ENCODE assay signal across 8 cellular contexts in genomic region chr12:6851921-6852650, GRCh38. TPM values are rescaled to one million over a fixed set of nuclear protein-coding genes. Genes with fewer than 3 reads are reported as not detected.
DNase-seq lines count a peak whose midpoint lies in the region; TF ChIP-seq lines count a peak whose summit lies in the region.

USP5 (plus strand) TSS chr12:6852150; CDS start chr12:6852180, 30 bp downstream.

- H3K4ac ChIP-seq in H9 (ENCODE audit: low read depth, low read length), result no peak within 1 kb of the TSS

- H4K8ac ChIP-seq in H9 (replicated peaks; ENCODE audit: insufficient read length, low read depth, low read length), result no peak within 1 kb of the TSS

- H3K79me1 ChIP-seq in H9 (ENCODE audit: insufficient read depth, low read depth, low read length, poor library complexity, severe bottlenecking), result no peaks in the 10 kb centered on the region

- H2BK120ac ChIP-seq in H9 (ENCODE audit: low read depth, low read length, poor library complexity, severe bottlenecking), result no peak within 1 kb of the TSS

- no peak within 1 kb of the TSS for H4K5ac ChIP-seq in H9 (ENCODE audit: insufficient read length, low read depth, low read length)

- H3K4me1 ChIP-seq in H9 (ENCODE audit: insufficient read depth, low read length), result no peaks in the 10 kb centered on the region; the same call in 1 of the 2 replicates

- H3K4me1 Mint-ChIP-seq in H9 (peaks cover 24 to 26% of the 10 kb centered on the region in 2 experiments), nephron (peaks cover 44% of the 10 kb centered on the region)
- H3K4me1 Mint-ChIP-seq in stimulated activated naive CD8-positive, alpha-beta T cell treated with anti-CD3 and anti-CD28 coated beads, Interleukin-15, Interleukin-2, amounts not matched to agents 100 ng/mL and 50 ng/mL, for 24 hours (ENCODE audit: low read depth), result peaks cover 50% of the 10 kb centered on the region

- peaks cover 2% of the 10 kb centered on the region for H4K20me1 ChIP-seq in H9 (ENCODE audit: control insufficient read depth, insufficient read depth, insufficient read length)

- H3K23me2 ChIP-seq in H9 (ENCODE audit: insufficient read length, low read depth, low read length, poor library complexity, severe bottlenecking), result peaks cover 16% of the 10 kb centered on the region

- DNase-seq in ELR (ENCODE audit: low read depth), result peak; percentile 100
- DNase-seq in H9, result peak; percentile 100
- peak; percentile 99 for DNase-seq in MG63
- DNase-seq in SHP77 treated with DMSO at 0.1 percent for 48 hours (lab: John Stamatoyannopoulos, UW), result peak; percentile 89
- DNase-seq in activated effector memory CD4-positive, alpha-beta T cell treated with anti-CD3 and anti-CD28 coated beads, Interleukin-2, amount 50 U/mL, for 16 hours, result peak; percentile 99
- DNase-seq in fibroblast of pulmonary artery (ENCODE audit: low read depth), result peak; percentile 100

- no peak within 1 kb of the TSS for H3K27ac ChIP-seq in H9 (ENCODE audit: insufficient read length, low read depth, low read length)

- H2BK20ac ChIP-seq in H9 (ENCODE audit: low read depth, low read length, poor library complexity, severe bottlenecking), result no peak within 1 kb of the TSS

- no peaks in the 10 kb centered on the region for H3K27me3 ChIP-seq in H9 (ENCODE audit: insufficient read depth, low read length)
- H3K27me3 ChIP-seq in MG63, result no peaks in the 10 kb centered on the region

- peak within 1 kb of the TSS; percentile 78 for H3K4me2 ChIP-seq in H9 (ENCODE audit: insufficient read depth, insufficient read length, low read length)

- no peaks in the 10 kb centered on the region for H3K9me3 ChIP-seq in H9 (ENCODE audit: control insufficient read depth, low read depth, low read length)
- no peaks in the 10 kb centered on the region for H3K9me3 ChIP-seq in MG63

- H3K27me3 Mint-ChIP-seq in H9 (ENCODE audit: low read depth) (no peaks in the 10 kb centered on the region), nephron (ENCODE audit: low read depth) (no peaks in the 10 kb centered on the region)
- no peaks in the 10 kb centered on the region for H3K27me3 Mint-ChIP-seq in stimulated activated naive CD8-positive, alpha-beta T cell treated with anti-CD3 and anti-CD28 coated beads, Interleukin-15, Interleukin-2, amounts not matched to agents 100 ng/mL and 50 ng/mL, for 24 hours

- H3K79me2 ChIP-seq in H9 (ENCODE audit: insufficient read depth, low read length), result peaks cover 5% of the 10 kb centered on the region; the same call in 1 of the 2 replicates

- H3K56ac ChIP-seq in H9 (ENCODE audit: insufficient read length, low read depth, low read length), result no peak within 1 kb of the TSS

- no peak within 1 kb of the TSS for H2BK15ac ChIP-seq in H9 (ENCODE audit: low read depth, low read length)

- no peak within 1 kb of the TSS for H2AFZ ChIP-seq in H9 (ENCODE audit: low read length)

- H3K36me3 ChIP-seq in MG63, result peaks cover 71% of the 10 kb centered on the region

- H3K4me3 Mint-ChIP-seq in H9 (peak within 1 kb of the TSS; percentile 94 to 98), nephron (peak within 1 kb of the TSS; percentile 87 to 91 (median 91))
- H3K4me3 Mint-ChIP-seq in stimulated activated naive CD8-positive, alpha-beta T cell treated with anti-CD3 and anti-CD28 coated beads, Interleukin-15, Interleukin-2, amounts not matched to agents 100 ng/mL and 50 ng/mL, for 24 hours, result peak within 1 kb of the TSS; percentile 95

- H3T11ph ChIP-seq in H9 (ENCODE audit: low read length), result no peak within 1 kb of the TSS

- H3K36me3 Mint-ChIP-seq in H9 (ENCODE audit: insufficient read depth in 1 of 3, low read depth in 3 of 3), result peaks cover 28 to 61% (median 57%) of the 10 kb centered on the region in 3 experiments; a peak in 6 of 7 replicates
- H3K36me3 Mint-ChIP-seq in nephron (ENCODE audit: low read depth), result peaks cover 32% of the 10 kb centered on the region
- peaks cover 46% of the 10 kb centered on the region for H3K36me3 Mint-ChIP-seq in stimulated activated naive CD8-positive, alpha-beta T cell treated with anti-CD3 and anti-CD28 coated beads, Interleukin-15, Interleukin-2, amounts not matched to agents 100 ng/mL and 50 ng/mL, for 24 hours (ENCODE audit: low read depth)

- H2AK5ac ChIP-seq in H9 (ENCODE audit: insufficient read length, low read length), result no peak within 1 kb of the TSS

- H3K4me3 ChIP-seq in MG63 (peak within 1 kb of the TSS; percentile 86), fibroblast of pulmonary artery (replicated peaks; ENCODE audit: low read depth, low read length) (peak within 1 kb of the TSS; percentile 68)

- WGBS in H9 (ENCODE audit: extremely low coverage, insufficient read length, low lambda C conversion rate), result no CpG with 5 or more reads among the region's 65 CpGs

- H3K27ac Mint-ChIP-seq in H9 (peak within 1 kb of the TSS; percentile 97 to 99 (median 98)), nephron (peak within 1 kb of the TSS; percentile 75 to 97 (median 96))
- H3K27ac Mint-ChIP-seq in stimulated activated naive CD8-positive, alpha-beta T cell treated with anti-CD3 and anti-CD28 coated beads, Interleukin-15, Interleukin-2, amounts not matched to agents 100 ng/mL and 50 ng/mL, for 24 hours, result peak within 1 kb of the TSS; percentile 99

- H2BK12ac ChIP-seq in H9 (ENCODE audit: insufficient read length, low read depth, low read length), result no peak within 1 kb of the TSS

- peak within 1 kb of the TSS; percentile 28; the same call in 1 of the 2 replicates for H3K14ac ChIP-seq in H9 (ENCODE audit: insufficient read depth, low read length)

- TF ChIP-seq CTCF in H9 (conservative IDR thresholded peaks at IDR 0.05) (no peak), fibroblast of pulmonary artery (IDR thresholded peaks at IDR 0.05; ENCODE audit: low read length, missing control alignments) (no peak), nephron (IDR thresholded peaks at IDR 0.05; ENCODE audit: unreplicated experiment in 3 of 3) (no peak)

- H2BK5ac ChIP-seq in H9 (ENCODE audit: insufficient read length, low read length), result no peak within 1 kb of the TSS

- H3K9ac ChIP-seq in H9 (ENCODE audit: extremely low read depth, insufficient read length, low read length), result peak within 1 kb of the TSS; percentile 68

- H3K18ac ChIP-seq in H9 (ENCODE audit: insufficient read length, low read depth, low read length), result peak within 1 kb of the TSS; percentile 80

- H3K23ac ChIP-seq in H9 (ENCODE audit: insufficient read length, low read depth, low read length), result no peak within 1 kb of the TSS

- H3K9me3 Mint-ChIP-seq in H9, result no peaks in the 10 kb centered on the region; a peak in 1 of 5 replicates
- H3K9me3 Mint-ChIP-seq in nephron, result no peaks in the 10 kb centered on the region
- no peaks in the 10 kb centered on the region for H3K9me3 Mint-ChIP-seq in stimulated activated naive CD8-positive, alpha-beta T cell treated with anti-CD3 and anti-CD28 coated beads, Interleukin-15, Interleukin-2, amounts not matched to agents 100 ng/mL and 50 ng/mL, for 24 hours

- H4K91ac ChIP-seq in H9 (ENCODE audit: insufficient read length, low read depth, low read length), result no peak within 1 kb of the TSS

RNA-seq across cellular contexts. Expression of gene USP5, which starts in this region (rescaled TPM):
- total RNA-seq in H9 (2021), result 143 and 144 TPM in 2 replicates
- 104 and 143 TPM in 2 replicates for total RNA-seq in MG63 (2014; rRNA removed; shearing (Covaris generic); ENCODE audit: low replicate concordance)
